Comparison of ENCODE assay signal across 25 cellular contexts in the genomic region with DNA sequence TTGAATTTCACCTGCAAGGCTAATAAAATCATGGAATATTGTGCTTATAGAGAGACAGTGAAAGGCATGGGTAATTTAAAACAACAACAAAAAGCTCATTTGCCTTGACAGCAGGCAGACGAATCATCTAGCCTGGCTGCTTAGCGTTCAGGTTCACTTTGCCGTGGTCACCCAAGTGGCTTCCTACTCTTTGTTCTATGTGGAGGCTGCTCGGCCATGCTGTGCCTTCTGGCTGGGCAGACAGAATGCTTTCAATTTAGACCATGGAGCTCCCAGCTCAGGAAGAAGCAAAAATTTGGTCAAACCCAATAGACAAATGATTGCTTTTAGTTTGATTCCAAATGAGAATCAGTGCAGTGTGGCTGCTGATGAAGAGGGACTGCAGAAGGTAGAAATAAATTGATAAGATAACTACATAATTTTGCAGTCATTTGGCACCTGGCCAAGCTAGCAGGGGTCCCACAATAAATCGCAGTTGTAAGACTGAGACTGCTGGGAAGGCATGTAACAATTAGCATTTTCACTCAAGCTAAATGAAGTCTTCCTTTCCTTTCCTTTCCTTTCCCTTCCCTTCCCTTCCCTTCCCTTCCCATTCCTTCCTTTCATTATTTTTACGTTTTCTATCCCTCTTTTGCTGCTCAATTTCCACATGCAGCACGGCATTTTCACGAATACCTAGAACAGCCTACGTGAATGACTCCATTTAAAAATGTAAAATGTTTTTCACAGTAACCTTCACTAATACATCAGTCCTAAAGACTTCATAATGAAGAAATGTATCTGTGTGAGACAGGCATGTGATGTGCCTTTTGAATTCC.
DNase-seq lines count a peak whose midpoint lies in the region; ATAC-seq, FAIRE-seq and TF ChIP-seq lines count a peak whose summit lies in the region.
"Had no signal": no experiment of that assay in that cellular context is flagged by ENCODE, and none has a peak within 500 bp of the region (broad histone marks: within the 10 kb centered on the region; RNA-seq: fewer than 3 reads in every experiment).

No MANE protein-coding gene starts in this region.

- H3K9me3 Mint-ChIP-seq in activated CD4-positive, alpha-beta T cell treated with anti-CD3 and anti-CD28 coated beads for 36 hours (ENCODE audit: low read depth) = no peaks in the 10 kb centered on the region
- H3K9me3 Mint-ChIP-seq: activated T-helper 2 cell treated with anti-CD3 and anti-CD28 coated beads, Interferon-gamma antibody, Interleukin-2, Interleukin-4, amounts not matched to agents 10 μg/mL and 5 μg/mL and 100 μg/mL, durations not matched to agents 14 hours and 24 hours and 36 hours; central memory CD8-positive, alpha-beta T cell had no signal

- H3K9me3 ChIP-seq in HepG2 (ENCODE audit: low read length) = no peaks in the 10 kb centered on the region
- H3K9me3 ChIP-seq in right lobe of liver = no peaks in the 10 kb centered on the region
- no peaks in the 10 kb centered on the region for H3K9me3 ChIP-seq in WERI-Rb-1 (ENCODE audit: severe bottlenecking)
- H3K9me3 ChIP-seq: SJCRH30, upper lobe of left lung had no signal

- WGBS in HepG2 (ENCODE audit: low lambda C conversion rate) = 93% methylated on average over 9 of the region's 9 CpGs
- WGBS in right lobe of liver (ENCODE audit: insufficient coverage, low coverage, low lambda C conversion rate, missing lambda C conversion rate) = 80% methylated on average over 9 of the region's 9 CpGs

- H3K4me1 ChIP-seq in HepG2 (ENCODE audit: insufficient read depth, low read length) (peaks cover 33% of the 10 kb centered on the region), right lobe of liver (peaks cover 0 to 20% (median 9%) of the 10 kb centered on the region in 4 donors)
- H3K4me1 ChIP-seq: foreskin keratinocyte, SJCRH30, upper lobe of left lung had no signal

- H3K79me2 ChIP-seq in HepG2 (ENCODE audit: insufficient read depth, low read length) = no peaks in the 10 kb centered on the region

- no peak overlapping the region for H2AFZ ChIP-seq in HepG2 (ENCODE audit: low read length)
- H2AFZ ChIP-seq: GM23248 had no signal

- in situ Hi-C loops in HepG2 (cut with HindIII; ENCODE audit: extremely low pct_ligation_motif_present, low pct_unique_long_range_greater_than_20kb) = no loop called here

- no peak for TF ChIP-seq RAD21 in HepG2 (CRISPR knock-in tag; IDR thresholded peaks at IDR 0.05)

- H3K4me2 ChIP-seq in HepG2 (ENCODE audit: low read depth, low read length) = no peak overlapping the region

- no peak overlapping the region for H3K9ac ChIP-seq in HepG2 (ENCODE audit: insufficient read depth, low read depth, low read length)
- H3K9ac ChIP-seq: GM23248 had no signal

- no peak for FAIRE-seq in HepG2 (lab: Jason Lieb, UNC)

- H3K27me3 Mint-ChIP-seq in activated CD4-positive, alpha-beta T cell treated with anti-CD3 and anti-CD28 coated beads for 36 hours = peaks cover 8% of the 10 kb centered on the region
- H3K27me3 Mint-ChIP-seq: activated naive CD8-positive, alpha-beta T cell had no signal

- H3K36me3 Mint-ChIP-seq in activated CD4-positive, alpha-beta T cell treated with anti-CD3 and anti-CD28 coated beads for 36 hours (ENCODE audit: low read depth) = no peaks in the 10 kb centered on the region

- H3K4me1 Mint-ChIP-seq in activated CD4-positive, alpha-beta T cell treated with anti-CD3 and anti-CD28 coated beads for 36 hours = peaks cover 6% of the 10 kb centered on the region

- intact Hi-C loops in HepG2 (cut with micrococcal nuclease; ENCODE audit: unreplicated experiment) = no loop called here
- intact Hi-C loops in right lobe of liver (cut with DNase I) = no loop called here
- intact Hi-C loops in activated CD4-positive, alpha-beta T cell treated with anti-CD3 and anti-CD28 coated beads for 36 hours (cut with DNase I, micrococcal nuclease) = no loop called here

- DNase-seq in HepG2 (ENCODE audit: low spot score) (no peak), right lobe of liver (no peak), NCI-H2227 treated with DMSO at 0.1 percent for 48 hours (lab: John Stamatoyannopoulos, UW) (peak; percentile 39), kidney glomerular epithelial cell (lab: John Stamatoyannopoulos, UW) (peak; percentile 32), RWPE1 (ENCODE audit: low spot score) (no peak), HuH-7 (ENCODE audit: low spot score) (no peak), WERI-Rb-1 (no peak)
- DNase-seq in activated CD4-positive, alpha-beta T cell treated with anti-CD3 and anti-CD28 coated beads for 36 hours = no peak
- DNase-seq: activated CD4-positive, alpha-beta T cell treated with anti-CD3 and anti-CD28 coated beads, Interleukin-2, amount 50 U/mL, for 1 hour; C1 segment of cervical spinal cord; Calu3; foreskin keratinocyte; GM23248; hippocampal formation; KG1; mammary epithelial cell; NCI-H187 treated with DMSO at 0.1 percent for 48 hours; NCI-H446; SJCRH30; T-helper 17 cell; upper lobe of left lung had no signal

- no peaks in the 10 kb centered on the region for H4K20me1 ChIP-seq in HepG2 (ENCODE audit: insufficient read depth, low read length)

- CTCF ChIA-PET in HepG2 (lab: Yijun Ruan, JAX; ENCODE audit: low intra/inter-chr PET ratio, low total read pairs) (no interaction called here), RWPE1 (lab: Yijun Ruan, JAX) (no interaction called here)
- CTCF ChIA-PET in activated CD4-positive, alpha-beta T cell treated with anti-CD3 and anti-CD28 coated beads for 36 hours (lab: Charles Lee) = no interaction called here

- H3K4me3 ChIP-seq in HepG2 (replicated peaks in 1 of 3; ENCODE audit: insufficient read depth in 1 of 3, low read depth in 2 of 3, low read length in 3 of 3) = no peak overlapping the region
- no peak overlapping the region for H3K4me3 ChIP-seq in right lobe of liver
- H3K4me3 ChIP-seq in WERI-Rb-1 (ENCODE audit: low read depth, low read length) = no peak overlapping the region
- H3K4me3 ChIP-seq: GM23248, SJCRH30, upper lobe of left lung had no signal

- TF ChIP-seq CTCF in HepG2 (CRISPR knock-in tag; IDR thresholded peaks at IDR 0.05) = no peak
- no peak for TF ChIP-seq CTCF in right lobe of liver (IDR thresholded peaks at IDR 0.05)
- no peak for TF ChIP-seq CTCF in RWPE1 (conservative IDR thresholded peaks at IDR 0.05; ENCODE audit: low read depth)
- TF ChIP-seq CTCF in WERI-Rb-1 (IDR thresholded peaks at IDR 0.05; ENCODE audit: low read depth, low read length) = no peak

- ATAC-seq in HepG2 = no peak
- no peak for ATAC-seq in right lobe of liver
- no peak for ATAC-seq in activated CD4-positive, alpha-beta T cell treated with anti-CD3 and anti-CD28 coated beads for 36 hours
- ATAC-seq: foreskin keratinocyte, right cardiac atrium, T-helper 17 cell had no signal

- H3K27me3 ChIP-seq in HepG2 (ENCODE audit: control insufficient read depth in 1 of 2, insufficient read depth in 2 of 2, low read length in 2 of 2) = no peaks in the 10 kb centered on the region
- no peaks in the 10 kb centered on the region for H3K27me3 ChIP-seq in right lobe of liver
- no peaks in the 10 kb centered on the region for H3K27me3 ChIP-seq in WERI-Rb-1 (ENCODE audit: insufficient read depth, low read depth, severe bottlenecking)
- H3K27me3 ChIP-seq: foreskin keratinocyte, SJCRH30, upper lobe of left lung had no signal

- H3K4me3 Mint-ChIP-seq in activated CD4-positive, alpha-beta T cell treated with anti-CD3 and anti-CD28 coated beads for 36 hours = no peak overlapping the region
- H3K4me3 Mint-ChIP-seq: activated naive CD8-positive, alpha-beta T cell; central memory CD8-positive, alpha-beta T cell; T-helper 17 cell had no signal

- BruUV-seq in HepG2 (replicated peaks; lab: Mats Ljungman, UMichigan) = no TSS peak

- TF ChIP-seq POLR2A in HepG2 (IDR thresholded peaks at IDR 0.05; ENCODE audit: insufficient read depth in 1 of 2, low read depth in 2 of 2, low read length in 2 of 2) = no peak
- TF ChIP-seq POLR2A in right lobe of liver (IDR thresholded peaks at IDR 0.05) = no peak

- H3K27ac ChIP-seq in HepG2 (ENCODE audit: extremely low read length, insufficient read depth, low read length) (no peak overlapping the region), right lobe of liver (no peak overlapping the region), RWPE1 (no peak overlapping the region), WERI-Rb-1 (no peak overlapping the region)
- H3K27ac ChIP-seq: foreskin keratinocyte, GM23248, SJCRH30, upper lobe of left lung had no signal

- no peak for TF ChIP-seq EP300 in HepG2 (IDR thresholded peaks at IDR 0.05; ENCODE audit: low read depth in 2 of 2, low read length in 2 of 2)
- no peak for TF ChIP-seq EP300 in HepG2 (CRISPR knock-in tag; IDR thresholded peaks at IDR 0.05; ENCODE audit: borderline replicate concordance)

- POLR2A ChIA-PET in HepG2 (lab: Yijun Ruan, JAX) = interaction anchor here (1.6 to 2.2 kb wide), 2 partner anchors 10 to 13 kb away, joined by 5 to 9 read pairs; no protein-coding TSS in a partner anchor
- POLR2A ChIA-PET in RWPE1 (lab: Yijun Ruan, JAX; ENCODE audit: low non-redundant PET) = no interaction called here
- POLR2A ChIA-PET in activated CD4-positive, alpha-beta T cell treated with anti-CD3 and anti-CD28 coated beads for 36 hours (lab: Charles Lee) = no interaction called here

- no peak overlapping the region for H3K27ac Mint-ChIP-seq in activated CD4-positive, alpha-beta T cell treated with anti-CD3 and anti-CD28 coated beads for 36 hours
- H3K27ac Mint-ChIP-seq: activated naive CD8-positive, alpha-beta T cell; activated T-helper 2 cell treated with anti-CD3 and anti-CD28 coated beads, Interferon-gamma antibody, Interleukin-2, Interleukin-4, amounts not matched to agents 10 μg/mL and 5 μg/mL and 100 μg/mL, durations not matched to agents 14 hours and 24 hours and 36 hours; T-helper 17 cell had no signal

- H3K36me3 ChIP-seq in HepG2 (replicated peaks in 1 of 2; ENCODE audit: control insufficient read depth in 1 of 2, insufficient read depth in 2 of 2, low read length in 2 of 2) (no peaks in the 10 kb centered on the region; a peak in 1 of 5 replicates), right lobe of liver (no peaks in the 10 kb centered on the region), WERI-Rb-1 (no peaks in the 10 kb centered on the region)
- H3K36me3 ChIP-seq: SJCRH30, upper lobe of left lung had no signal

TF ChIP-seq in HepG2, 621 proteins besides CTCF, POLR2A, EP300 and RAD21:
- TF ChIP-seq HNRNPK (IDR thresholded peaks at IDR 0.05; ENCODE audit: low read depth, low read length, poor library complexity, severe bottlenecking) (peak; percentile 82), FOXA3 (CRISPR knock-in tag; IDR thresholded peaks at IDR 0.05) (no peak), PCBP2 (optimal IDR thresholded peaks at IDR 0.05; ENCODE audit: low read depth, low read length, poor library complexity, severe bottlenecking) (peak; percentile 47)

Comparison
In these comparisons a context has a peak if more than half of its experiments do, and no peak if none do; other contexts are left out.
1. DNase-seq: peak in NCI-H2227 treated with DMSO at 0.1 percent for 48 hours (single experiment) and kidney glomerular epithelial cell (single experiment); none in HepG2 (single experiment), right lobe of liver (0 of 3), RWPE1 (single experiment), HuH-7 (single experiment), WERI-Rb-1 (single experiment) and activated CD4-positive, alpha-beta T cell treated with anti-CD3 and anti-CD28 coated beads for 36 hours (single experiment).